In the genomic region with DNA sequence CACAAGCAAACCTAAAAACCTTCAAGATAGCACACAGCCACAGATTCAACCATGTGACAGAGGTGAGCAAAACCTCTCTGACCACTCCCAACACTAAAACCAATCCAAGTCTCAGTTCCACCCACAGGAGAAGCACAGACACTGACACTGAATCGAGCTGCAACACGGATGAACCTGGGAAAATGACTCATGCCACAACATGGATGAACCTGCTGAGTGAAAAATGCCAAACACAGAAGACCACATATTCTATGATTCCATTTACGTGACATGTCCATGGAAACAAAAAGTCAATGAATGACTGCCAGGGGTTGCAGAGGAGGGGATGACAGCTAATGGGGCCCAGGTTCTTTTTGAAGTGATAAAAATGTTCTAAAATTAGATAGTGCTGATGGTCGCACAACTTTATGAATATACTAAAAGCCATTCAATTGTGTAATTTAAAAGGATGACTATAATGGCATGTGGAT, we compare ENCODE assay signal across 9 cellular contexts. TPM values are rescaled to one million over a fixed set of nuclear protein-coding genes. Genes with fewer than 3 reads are reported as not detected.
DNase-seq lines count a peak whose midpoint lies in the region; ATAC-seq and TF ChIP-seq lines count a peak whose summit lies in the region.
"Had no signal": no experiment of that assay in that cellular context is flagged by ENCODE, and none has a peak within 500 bp of the region (broad histone marks: within the 10 kb centered on the region; RNA-seq: fewer than 3 reads in every experiment).

No MANE protein-coding gene starts in this region.

- H3K79me2 ChIP-seq in PC-9 (ENCODE audit: low read depth), result peaks cover 34% of the 10 kb centered on the region

- no peaks in the 10 kb centered on the region for H3K36me3 Mint-ChIP-seq in MCF 10A (ENCODE audit: insufficient read depth, unreplicated experiment)
- H3K36me3 Mint-ChIP-seq in activated T-helper 17 cell treated with anti-CD3 and anti-CD28 coated beads, Interleukin-2, amount 50 U/mL, for 72 hours (ENCODE audit: low read depth), result peaks cover 10% of the 10 kb centered on the region
- peaks cover 9% of the 10 kb centered on the region for H3K36me3 Mint-ChIP-seq in stimulated activated effector memory CD8-positive, alpha-beta T cell treated with anti-CD3 and anti-CD28 coated beads, Interleukin-12 subunit alpha, Interleukin-12 subunit beta, amount 100 ng/mL, for 72 hours

- no peak overlapping the region for H3K27ac ChIP-seq in breast epithelium
- no peak overlapping the region for H3K27ac ChIP-seq in PC-9

- no peak overlapping the region for H3K4me3 ChIP-seq in breast epithelium
- H3K4me3 ChIP-seq in PC-9, result no peak overlapping the region

- peak overlapping the region; percentile 35 for H3K4me3 Mint-ChIP-seq in MCF 10A (ENCODE audit: unreplicated experiment)
- H3K4me3 Mint-ChIP-seq in activated T-helper 17 cell treated with anti-CD3 and anti-CD28 coated beads, Interleukin-2, amount 50 U/mL, for 72 hours, result peak overlapping the region; percentile 68
- H3K4me3 Mint-ChIP-seq in stimulated activated effector memory CD8-positive, alpha-beta T cell treated with anti-CD3 and anti-CD28 coated beads, Interleukin-12 subunit alpha, Interleukin-12 subunit beta, amount 100 ng/mL, for 72 hours, result peak overlapping the region; percentile 33

- TF ChIP-seq CTCF in MCF 10A (IDR thresholded peaks at IDR 0.05; ENCODE audit: unreplicated experiment) (no peak), breast epithelium (IDR thresholded peaks at IDR 0.05) (no peak), PC-9 (conservative IDR thresholded peaks at IDR 0.05) (no peak)

- H3K4me2 ChIP-seq in PC-9, result no peak overlapping the region

- H3K4me1 Mint-ChIP-seq in MCF 10A (ENCODE audit: insufficient read depth, unreplicated experiment), result peaks cover 54% of the 10 kb centered on the region
- peaks cover 38% of the 10 kb centered on the region for H3K4me1 Mint-ChIP-seq in activated T-helper 17 cell treated with anti-CD3 and anti-CD28 coated beads, Interleukin-2, amount 50 U/mL, for 72 hours
- H3K4me1 Mint-ChIP-seq in stimulated activated effector memory CD8-positive, alpha-beta T cell treated with anti-CD3 and anti-CD28 coated beads, Interleukin-12 subunit alpha, Interleukin-12 subunit beta, amount 100 ng/mL, for 72 hours, result peaks cover 44% of the 10 kb centered on the region

- H3K4me1 ChIP-seq in breast epithelium (peaks cover 0 to 3% of the 10 kb centered on the region in 2 donors), PC-9 (replicated peaks; ENCODE audit: insufficient read depth) (no peaks in the 10 kb centered on the region)
- H3K4me1 ChIP-seq: BE2C had no signal

- no peaks in the 10 kb centered on the region for H3K36me3 ChIP-seq in breast epithelium
- H3K36me3 ChIP-seq in PC-9 (ENCODE audit: low read depth), result no peaks in the 10 kb centered on the region
- H3K36me3 ChIP-seq: BE2C had no signal

- BruUV-seq in MCF 10A (replicated peaks; lab: Mats Ljungman, UMichigan) (no TSS peak), PC-9 (replicated peaks; lab: Mats Ljungman, UMichigan) (no TSS peak)

- CTCF ChIA-PET in MCF 10A (lab: Yijun Ruan, JAX) (no interaction called here), PC-9 (lab: Charles Lee) (interaction anchor here (0.7 kb wide), 1 partner anchor 1599 kb away, joined by 3 read pairs; no protein-coding TSS in a partner anchor)

- intact Hi-C loops in MCF 10A (cut with micrococcal nuclease) (no loop called here), breast epithelium (cut with DNase I; ENCODE audit: low total_unique reads) (no loop called here), PC-9 (cut with micrococcal nuclease; ENCODE audit: unreplicated experiment) (loop anchor here (5.0 kb wide), 1 partner anchor 72 kb away; no protein-coding TSS in a partner anchor)

- H3K27me3 ChIP-seq in breast epithelium (no peaks in the 10 kb centered on the region), PC-9 (ENCODE audit: insufficient read depth, low read depth) (no peaks in the 10 kb centered on the region)
- H3K27me3 ChIP-seq: BE2C had no signal

- DNase-seq in MCF 10A (ENCODE audit: unreplicated experiment) (peak; percentile 65), breast epithelium (ENCODE audit: low spot score in 2 of 2) (no peak), PC-9 (no peak), NCI-H2029 (lab: John Stamatoyannopoulos, UW) (no peak), NOMO-1 treated with dmso at 0.1 percent for 144 hours (lab: John Stamatoyannopoulos, UW; ENCODE audit: unreplicated experiment) (no peak)
- peak in 1 of 2 donors; percentile 67 for DNase-seq in stimulated activated effector memory CD8-positive, alpha-beta T cell treated with anti-CD3 and anti-CD28 coated beads, Interleukin-12 subunit alpha, Interleukin-12 subunit beta, amount 100 ng/mL, for 72 hours (ENCODE audit: low spot score in 2 of 2)
- DNase-seq: BE2C had no signal

- H3K27ac Mint-ChIP-seq in MCF 10A (ENCODE audit: low read depth, unreplicated experiment), result no peak overlapping the region
- H3K27ac Mint-ChIP-seq in activated T-helper 17 cell treated with anti-CD3 and anti-CD28 coated beads, Interleukin-2, amount 50 U/mL, for 72 hours, result peak overlapping the region; percentile 87
- H3K27ac Mint-ChIP-seq in stimulated activated effector memory CD8-positive, alpha-beta T cell treated with anti-CD3 and anti-CD28 coated beads, Interleukin-12 subunit alpha, Interleukin-12 subunit beta, amount 100 ng/mL, for 72 hours, result peak overlapping the region; percentile 79

- no peak for TF ChIP-seq POLR2A in breast epithelium (IDR thresholded peaks at IDR 0.05)

- H2AFZ ChIP-seq in PC-9, result no peak overlapping the region

- peak; percentile 83 for ATAC-seq in HG02610 (IDR thresholded peaks at IDR 0.05; ENCODE audit: unreplicated experiment)
- peak; percentile 95 for ATAC-seq in activated T-helper 17 cell treated with anti-CD3 and anti-CD28 coated beads, Interleukin-2, amount 50 U/mL, for 72 hours (replicated peaks)
- ATAC-seq in stimulated activated effector memory CD8-positive, alpha-beta T cell treated with anti-CD3 and anti-CD28 coated beads, Interleukin-12 subunit alpha, Interleukin-12 subunit beta, amount 100 ng/mL, for 72 hours, result peak; percentile 96

- H3K9me3 ChIP-seq in breast epithelium, result no peaks in the 10 kb centered on the region
- no peaks in the 10 kb centered on the region for H3K9me3 ChIP-seq in PC-9 (ENCODE audit: insufficient read depth, low read depth)
- H3K9me3 ChIP-seq: BE2C had no signal

- H3F3A ChIP-seq in PC-9 (ENCODE audit: insufficient read depth, low read depth), result peaks cover 10% of the 10 kb centered on the region; the same call in 1 of the 2 replicates

- no peaks in the 10 kb centered on the region for H3K27me3 Mint-ChIP-seq in MCF 10A (ENCODE audit: insufficient read depth, unreplicated experiment)
- H3K27me3 Mint-ChIP-seq in activated T-helper 17 cell treated with anti-CD3 and anti-CD28 coated beads, Interleukin-2, amount 50 U/mL, for 72 hours, result no peaks in the 10 kb centered on the region

- POLR2A ChIA-PET in MCF 10A (lab: Yijun Ruan, JAX), result interaction anchor here (0.6 to 1.2 kb wide), 3 partner anchors 8 to 50 kb away, joined by 3 to 6 read pairs (median 4); no protein-coding TSS in a partner anchor
- POLR2A ChIA-PET in PC-9 (lab: Charles Lee; ENCODE audit: unreplicated experiment), result no interaction called here

- no peaks in the 10 kb centered on the region for H3K9me3 Mint-ChIP-seq in MCF 10A (ENCODE audit: unreplicated experiment)
- H3K9me3 Mint-ChIP-seq in activated T-helper 17 cell treated with anti-CD3 and anti-CD28 coated beads, Interleukin-2, amount 50 U/mL, for 72 hours, result no peaks in the 10 kb centered on the region
- no peaks in the 10 kb centered on the region for H3K9me3 Mint-ChIP-seq in stimulated activated effector memory CD8-positive, alpha-beta T cell treated with anti-CD3 and anti-CD28 coated beads, Interleukin-12 subunit alpha, Interleukin-12 subunit beta, amount 100 ng/mL, for 72 hours

- H3K9me2 ChIP-seq in PC-9 (ENCODE audit: insufficient read depth), result no peaks in the 10 kb centered on the region

- H4K20me1 ChIP-seq in PC-9 (ENCODE audit: insufficient read depth), result no peaks in the 10 kb centered on the region

RNA-seq across cellular contexts. Expression of a gene that starts 22.0 kb away (rescaled TPM):
- total RNA-seq in MCF 10A (2022) (19.3 and 23.5 TPM in 2 replicates), breast epithelium (10 to 100 TPM; 23.6 to 46.4 (median 33.4) TPM), PC-9 (2021) (78.8 and 84.4 TPM in 2 replicates)
- 1 to 10 TPM; 2.2 to 8.4 TPM for total RNA-seq in activated T-helper 17 cell treated with anti-CD3 and anti-CD28 coated beads, Interleukin-2, amount 50 U/mL, for 72 hours
